ENCODE assay signal across 10 cellular contexts in genomic region chr15:32723171-32723948, GRCh38. TPM values are rescaled to one million over a fixed set of nuclear protein-coding genes. Genes with fewer than 3 reads are reported as not detected.
DNase-seq lines count a peak whose midpoint lies in the region; ATAC-seq and TF ChIP-seq lines count a peak whose summit lies in the region.
"Had no signal": no experiment of that assay in that cellular context is flagged by ENCODE, and none has a peak within 500 bp of the region (broad histone marks: within the 10 kb centered on the region; RNA-seq: fewer than 3 reads in every experiment).

No MANE protein-coding gene starts in this region.

- TF ChIP-seq CTCF in AG10803 (conservative IDR thresholded peaks at IDR 0.05; ENCODE audit: low read length): no peak

- ATAC-seq in GM19035 (IDR thresholded peaks at IDR 0.05; ENCODE audit: unreplicated experiment) (peak; percentile 88), HG02610 (IDR thresholded peaks at IDR 0.05; ENCODE audit: unreplicated experiment) (peak; percentile 96), HG03442 (IDR thresholded peaks at IDR 0.05; ENCODE audit: unreplicated experiment) (peak; percentile 88), Right ventricle myocardium inferior (no peak)

- intact Hi-C loops in posterior cingulate gyrus (cut with DNase I): loop anchor here (5.0 kb wide), 1 partner anchor 119 kb away; no protein-coding TSS in a partner anchor
- intact Hi-C loops in Right ventricle myocardium inferior (cut with DNase I): no loop called here

- peak overlapping the region; percentile 7 for H3K4me3 ChIP-seq in AG10803 (ENCODE audit: low read length)

- DNase-seq in AG10803 (ENCODE audit: low read depth) (no peak), NCI-H446 treated with DMSO at 0.1 percent for 48 hours (lab: John Stamatoyannopoulos, UW) (no peak), posterior cingulate gyrus (no peak), NCI-H2107 treated with DMSO at 0.1 percent for 48 hours (lab: John Stamatoyannopoulos, UW; ENCODE audit: unreplicated experiment) (no peak), Right ventricle myocardium inferior (ENCODE audit: missing footprints) (no peak)
- DNase-seq: Kasumi-1 had no signal

RNA-seq across cellular contexts. Expression of gene GREM1, which starts 5.6 kb away (rescaled TPM):
- total RNA-seq in Right ventricle myocardium inferior: not detected
- total RNA-seq: activated T-helper 2 cell treated with anti-CD3 and anti-CD28 coated beads, Interferon-gamma antibody, Interleukin-2, Interleukin-4, amounts not matched to agents 10 μg/mL and 5 μg/mL and 100 μg/mL, durations not matched to agents 14 hours and 24 hours and 36 hours had no signal
